ENCODE assay signal across 17 cellular contexts in genomic region chr13:50149143-50149703, GRCh38.
DNase-seq lines count a peak whose midpoint lies in the region; ATAC-seq, FAIRE-seq and TF ChIP-seq lines count a peak whose summit lies in the region.
"Had no signal": no experiment of that assay in that cellular context is flagged by ENCODE, and none has a peak within 500 bp of the region (broad histone marks: within the 10 kb centered on the region; RNA-seq: fewer than 3 reads in every experiment).

No MANE protein-coding gene starts in this region.

- TF ChIP-seq POLR2A in GM12891 (IDR thresholded peaks at IDR 0.05; ENCODE audit: low read depth, low read length), result no peak

- FAIRE-seq in GM12891 (lab: Jason Lieb, UNC) (peak; percentile 51), endometrium (lab: Jason Lieb, UNC) (peak; percentile 53)

- no peak for TF ChIP-seq CTCF in C4-2B (conservative IDR thresholded peaks at IDR 0.05)

- peak overlapping the region; percentile 51; the same call in 1 of the 2 replicates for H3K27ac ChIP-seq in C4-2B
- H3K27ac ChIP-seq: heart right ventricle, sigmoid colon, stomach, tibial artery had no signal

- DNase-seq in GM12891 (ENCODE audit: insufficient read length, low spot score) (no peak), NCI-H526 treated with DMSO at 0.1 percent for 48 hours (lab: John Stamatoyannopoulos, UW) (peak; percentile 99)
- no peak for DNase-seq in stimulated activated CD4-positive, alpha-beta T cell treated with anti-CD3 and anti-CD28 coated beads, Interleukin-2, amount 100 ng/mL, for 48 hours
- DNase-seq: activated CD4-positive, alpha-beta memory T cell treated with anti-CD3 and anti-CD28 coated beads, Interleukin-2, amount 10 ng/mL, durations not matched to agents 7 days and 5 days; CD8-positive, alpha-beta memory T cell; H7; NCI-H2171; sigmoid colon; stimulated activated CD4-positive, alpha-beta T cell treated with anti-CD3 and anti-CD28 coated beads, Interleukin-15, amount 100 ng/mL, for 24 hours; SW 1271; tibial artery had no signal

- no peak for ATAC-seq in HG03378 (IDR thresholded peaks at IDR 0.05; ENCODE audit: unreplicated experiment)
- no peak for ATAC-seq in GM18858 (IDR thresholded peaks at IDR 0.05; ENCODE audit: unreplicated experiment)

TF ChIP-seq in GM12891, 5 proteins besides CTCF, POLR2A, EP300 and RAD21:
- TF ChIP-seq TAF1 (IDR thresholded peaks at IDR 0.05; ENCODE audit: low read depth, low read length), result no peak
- no peak for TF ChIP-seq POLR2AphosphoS5 (IDR thresholded peaks at IDR 0.05; ENCODE audit: low read depth, low read length)
- TF ChIP-seq SPI1 (IDR thresholded peaks at IDR 0.05; ENCODE audit: low read depth, low read length), result no peak
- TF ChIP-seq PAX5 (IDR thresholded peaks at IDR 0.05; ENCODE audit: insufficient read depth, low read length, severe bottlenecking), result no peak
- no peak for TF ChIP-seq POU2F2 (IDR thresholded peaks at IDR 0.05; ENCODE audit: low read depth, low read length)
